In the genomic region with DNA sequence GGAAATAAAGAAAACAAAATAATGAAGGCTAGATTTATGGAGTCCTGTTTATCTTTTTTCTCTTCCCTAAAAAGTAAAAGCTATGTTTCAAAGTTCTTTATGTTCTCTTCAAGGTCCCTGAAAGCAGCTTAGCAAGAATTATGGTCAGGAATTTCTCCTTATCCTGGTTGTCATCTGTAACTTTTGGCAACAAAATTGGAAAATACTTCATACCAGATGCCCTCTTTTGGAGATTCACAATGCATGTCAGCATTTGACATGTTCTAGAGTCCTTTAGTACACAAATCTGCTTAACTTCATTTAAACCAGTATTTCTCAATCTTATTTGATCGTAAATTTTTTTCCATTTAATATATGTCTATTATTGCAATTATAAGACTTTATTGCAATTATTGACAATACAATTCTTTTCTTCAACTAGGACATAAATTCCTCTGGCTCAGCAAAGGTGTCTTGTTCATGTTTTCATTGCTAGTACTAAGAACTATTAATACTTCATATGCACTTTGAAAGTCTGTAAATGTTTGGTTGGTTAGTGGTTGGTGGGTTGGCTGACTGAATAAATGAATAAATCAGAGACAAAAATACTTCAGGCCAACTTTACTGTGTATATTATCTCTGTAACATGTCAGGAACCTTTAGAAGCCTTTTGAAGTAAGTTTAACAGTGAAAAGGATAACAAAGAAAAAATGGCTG, we compare ENCODE assay signal across 1 cellular context.
TF ChIP-seq lines count a peak whose summit lies in the region.

No MANE protein-coding gene starts in this region.

TF ChIP-seq in SK-N-SH treated with all-trans-retinoic acid at 6 μM for 48 hours, 23 proteins besides CTCF, POLR2A, EP300 and RAD21 (continued from another document):
- TF ChIP-seq TSHZ2 (CRISPR knock-in tag; IDR thresholded peaks at IDR 0.05) (no peak; the same call in 1 of the 2 replicates), BACH2 (CRISPR knock-in tag; IDR thresholded peaks at IDR 0.05; ENCODE audit: borderline replicate concordance) (no peak), RARB (CRISPR knock-in tag; IDR thresholded peaks at IDR 0.05) (peak; percentile 83; the same call in 1 of the 2 replicates)
TF ChIP-seq in SK-N-SH treated with all-trans-retinoic acid at 6 μM for 48 hours: peak in this region for 8.
